ENCODE assay signal across 14 cellular contexts in genomic region chr6:144406796-144407195, GRCh38.
DNase-seq lines count a peak whose midpoint lies in the region; ATAC-seq and TF ChIP-seq lines count a peak whose summit lies in the region.
"Had no signal": no experiment of that assay in that cellular context is flagged by ENCODE, and none has a peak within 500 bp of the region (broad histone marks: within the 10 kb centered on the region; RNA-seq: fewer than 3 reads in every experiment).

No MANE protein-coding gene starts in this region.

- H3K27me3 ChIP-seq in right cardiac atrium (ENCODE audit: control insufficient read depth, insufficient read depth): no peaks in the 10 kb centered on the region
- H3K27me3 ChIP-seq: MG63 had no signal

- TF ChIP-seq CTCF in fibroblast of pulmonary artery (IDR thresholded peaks at IDR 0.05; ENCODE audit: low read length, missing control alignments) (no peak), progenitor cell of endocrine pancreas (IDR thresholded peaks at IDR 0.05; ENCODE audit: unreplicated experiment) (no peak)

- H3K4me1 Mint-ChIP-seq in progenitor cell of endocrine pancreas (ENCODE audit: low read depth): peaks cover 7% of the 10 kb centered on the region

- peaks cover 1% of the 10 kb centered on the region for H3K9me3 Mint-ChIP-seq in progenitor cell of endocrine pancreas (ENCODE audit: low read depth)

- H3K4me3 Mint-ChIP-seq in progenitor cell of endocrine pancreas (ENCODE audit: low read depth): no peak overlapping the region

- WGBS in right cardiac atrium: 61% methylated on average over 3 of the region's 3 CpGs

- peaks cover 2% of the 10 kb centered on the region for H3K4me1 ChIP-seq in right cardiac atrium (ENCODE audit: control insufficient read depth, insufficient read depth, low read length)

- H3K27ac ChIP-seq in right cardiac atrium (ENCODE audit: low read length): no peak overlapping the region
- H3K27ac ChIP-seq: PC-9 had no signal

- H3K27ac Mint-ChIP-seq in progenitor cell of endocrine pancreas: no peak overlapping the region

- no peak overlapping the region for H3K4me3 ChIP-seq in right cardiac atrium (ENCODE audit: low read length)
- H3K4me3 ChIP-seq in fibroblast of pulmonary artery (replicated peaks; ENCODE audit: low read depth, low read length): no peak overlapping the region
- H3K4me3 ChIP-seq: MG63, PC-9 had no signal

- peak; percentile 54 to 80 for ATAC-seq in right cardiac atrium

- H3K27me3 Mint-ChIP-seq in progenitor cell of endocrine pancreas: no peaks in the 10 kb centered on the region

- H3K36me3 Mint-ChIP-seq in progenitor cell of endocrine pancreas (ENCODE audit: insufficient read depth): peaks cover 26% of the 10 kb centered on the region

- intact Hi-C loops in right cardiac atrium (cut with DNase I) (no loop called here), cardiac septum (cut with DNase I) (no loop called here), head of caudate nucleus (cut with DNase I) (no loop called here)

- DNase-seq in right cardiac atrium (no peak), cardiac septum (ENCODE audit: low spot score) (no peak), UCSD-AML1 (lab: John Stamatoyannopoulos, UW; ENCODE audit: unreplicated experiment) (peak; percentile 26), fibroblast of pulmonary artery (ENCODE audit: low read depth) (peak; percentile 24), head of caudate nucleus (no peak), progenitor cell of endocrine pancreas (ENCODE audit: low spot score, unreplicated experiment) (no peak)
- no peak for DNase-seq in NK-92 treated with Interleukin-12 subunit alpha and Interleukin-12 subunit beta, amount 100 ng/mL, for 24 hours (lab: John Stamatoyannopoulos, UW)
- DNase-seq: AML-193, H7, MG63, NCI-H1092 treated with DMSO at 0.1 percent for 48 hours, NCI-H1694 treated with DMSO at 0.1 percent for 48 hours, NCI-H446, PC-9 had no signal

- no peaks in the 10 kb centered on the region for H3K9me3 ChIP-seq in right cardiac atrium (ENCODE audit: control insufficient read depth, low read length)
- H3K9me3 ChIP-seq: MG63 had no signal

Comparison
In these comparisons a context has a peak if more than half of its experiments do, and no peak if none do; other contexts are left out.
1. DNase-seq: peak in UCSD-AML1 (single experiment) and fibroblast of pulmonary artery (single experiment); none in right cardiac atrium (0 of 3), cardiac septum (single experiment), head of caudate nucleus (0 of 42), progenitor cell of endocrine pancreas (single experiment) and NK-92 treated with Interleukin-12 subunit alpha and Interleukin-12 subunit beta, amount 100 ng/mL, for 24 hours (single experiment).